In genomic region chr10:43216931-43217562, GRCh38 we compare ENCODE assay signal across 21 cellular contexts. TPM values are rescaled to one million over a fixed set of nuclear protein-coding genes. Genes with fewer than 3 reads are reported as not detected.
"Had no signal": no experiment of that assay in that cellular context is flagged by ENCODE, and none has a peak within 500 bp of the region (broad histone marks: within the 10 kb centered on the region; RNA-seq: fewer than 3 reads in every experiment).

No MANE protein-coding gene starts in this region.

- H3K4me2 ChIP-seq: SK-N-SH had no signal

- FAIRE-seq: endometrium had no signal

- H3K9ac ChIP-seq: SK-N-SH had no signal

- H3K27me3 Mint-ChIP-seq: activated CD4-positive, alpha-beta T cell treated with anti-CD3 and anti-CD28 coated beads for 36 hours had no signal

- H3K4me3 Mint-ChIP-seq: activated CD4-positive, alpha-beta T cell treated with anti-CD3 and anti-CD28 coated beads for 36 hours; activated T-helper 1 cell treated with anti-CD3 and anti-CD28 coated beads, Interleukin-12 subunit alpha, Interleukin-12 subunit beta, Interleukin-2, Interleukin-4 antibody, amounts not matched to agents 30 ng/mL and 10 ng/mL and 1 ng/mL, durations not matched to agents 14 hours and 24 hours and 36 hours; memory B cell; naive thymus-derived CD4-positive, alpha-beta T cell; WTC11 had no signal

- DNase-seq: activated CD4-positive, alpha-beta T cell treated with anti-CD3 and anti-CD28 coated beads for 36 hours; activated CD4-positive, alpha-beta T cell treated with anti-CD3 and anti-CD28 coated beads, Interleukin-2, amount 50 U/mL, for 48 hours; activated gamma-delta T cell treated with Interleukin-2 at 50 U/mL for 16 hours; activated T-cell treated with anti-CD3 and anti-CD28 coated beads for 4 hours; caudate nucleus; erythroblast; foreskin melanocyte; hypothalamus; islet precursor cell; naive thymus-derived CD4-positive, alpha-beta T cell; SK-N-SH; testis had no signal

- H3K36me3 ChIP-seq: neutrophil, upper lobe of left lung had no signal

- H3K4me1 Mint-ChIP-seq: activated CD4-positive, alpha-beta T cell treated with anti-CD3 and anti-CD28 coated beads for 36 hours; memory B cell; naive thymus-derived CD4-positive, alpha-beta T cell had no signal

- H3K27ac ChIP-seq: coronary artery, neutrophil, testis, upper lobe of left lung had no signal

- H3K36me3 Mint-ChIP-seq: activated naive CD4-positive, alpha-beta T cell treated with anti-CD3 and anti-CD28 coated beads, Interleukin-2, amount 50 U/mL, for 72 hours; memory B cell; naive thymus-derived CD4-positive, alpha-beta T cell; WTC11 had no signal

- H3K27me3 ChIP-seq: testis, upper lobe of left lung had no signal

- H3K4me3 ChIP-seq: coronary artery, testis, upper lobe of left lung had no signal

- H3K9me3 ChIP-seq: neutrophil, SK-N-SH, testis, upper lobe of left lung had no signal

- H3K27ac Mint-ChIP-seq: activated CD4-positive, alpha-beta T cell treated with anti-CD3 and anti-CD28 coated beads for 36 hours; activated T-helper 1 cell treated with anti-CD3 and anti-CD28 coated beads, Interleukin-12 subunit alpha, Interleukin-12 subunit beta, Interleukin-2, Interleukin-4 antibody, amounts not matched to agents 30 ng/mL and 10 ng/mL and 1 ng/mL, durations not matched to agents 14 hours and 24 hours and 36 hours; memory B cell; naive thymus-derived CD4-positive, alpha-beta T cell; WTC11 had no signal

- H3K9me3 Mint-ChIP-seq: activated naive CD4-positive, alpha-beta T cell treated with anti-CD3 and anti-CD28 coated beads, Interleukin-2, amount 50 U/mL, for 72 hours; activated T-helper 1 cell treated with anti-CD3 and anti-CD28 coated beads, Interleukin-12 subunit alpha, Interleukin-12 subunit beta, Interleukin-2, Interleukin-4 antibody, amounts not matched to agents 30 ng/mL and 10 ng/mL and 1 ng/mL, durations not matched to agents 14 hours and 24 hours and 36 hours; memory B cell; naive thymus-derived CD4-positive, alpha-beta T cell; WTC11 had no signal

- ATAC-seq: activated CD4-positive, alpha-beta T cell treated with anti-CD3 and anti-CD28 coated beads for 36 hours; activated naive CD4-positive, alpha-beta T cell treated with anti-CD3 and anti-CD28 coated beads, Interleukin-2, amount 50 U/mL, for 72 hours; left lobe of liver; naive thymus-derived CD4-positive, alpha-beta T cell; WTC11 had no signal

- H3K4me1 ChIP-seq: testis, upper lobe of left lung had no signal

RNA-seq across cellular contexts. Expression of gene RASGEF1A, which starts 49.8 kb away (rescaled TPM):
- polyA plus RNA-seq: SK-N-SH had no signal
